In genomic region chr4:42643685-42644084, GRCh38 we compare ENCODE assay signal across 9 cellular contexts. TPM values are rescaled to one million over a fixed set of nuclear protein-coding genes. Genes with fewer than 3 reads are reported as not detected.
DNase-seq lines count a peak whose midpoint lies in the region; ATAC-seq and TF ChIP-seq lines count a peak whose summit lies in the region.
"Had no signal": no experiment of that assay in that cellular context is flagged by ENCODE, and none has a peak within 500 bp of the region (broad histone marks: within the 10 kb centered on the region; RNA-seq: fewer than 3 reads in every experiment).

No MANE protein-coding gene starts in this region.

- peaks cover 99% of the 10 kb centered on the region for H3K79me2 ChIP-seq in Karpas-422 (ENCODE audit: low read length)

- peak; percentile 72 for ATAC-seq in GM18907 (IDR thresholded peaks at IDR 0.05; ENCODE audit: unreplicated experiment)
- ATAC-seq in HG02642 (IDR thresholded peaks at IDR 0.05; ENCODE audit: poor library complexity, unreplicated experiment) = peak; percentile 63
- peak; percentile 57 to 73 for ATAC-seq in natural killer cell treated with Interleukin-12 subunit alpha and Interleukin-12 subunit beta and Interleukin-15 and Interleukin-18, amount 100 ng/mL, for 72 hours
- no peak for ATAC-seq in left lung

- H3K27ac Mint-ChIP-seq in natural killer cell treated with Interleukin-12 subunit alpha and Interleukin-12 subunit beta and Interleukin-15 and Interleukin-18, amount 100 ng/mL, for 72 hours = peak overlapping the region; percentile 54 to 73
- peak overlapping the region in 1 of 7 donors; percentile 40 for H3K27ac Mint-ChIP-seq in CD14-positive monocyte

- no peaks in the 10 kb centered on the region for H3K27me3 Mint-ChIP-seq in natural killer cell treated with Interleukin-12 subunit alpha and Interleukin-12 subunit beta and Interleukin-15 and Interleukin-18, amount 100 ng/mL, for 72 hours
- peaks cover 0 to 2% (median 0%) of the 10 kb centered on the region in 3 donors for H3K27me3 Mint-ChIP-seq in CD14-positive monocyte (ENCODE audit: low read depth in 3 of 3)

- no peaks in the 10 kb centered on the region for H3K9me3 Mint-ChIP-seq in natural killer cell treated with Interleukin-12 subunit alpha and Interleukin-12 subunit beta and Interleukin-15 and Interleukin-18, amount 100 ng/mL, for 72 hours
- no peaks in the 10 kb centered on the region for H3K9me3 Mint-ChIP-seq in CD14-positive monocyte

- peak overlapping the region; percentile 33; the same call in 1 of the 2 replicates for H3K9ac ChIP-seq in Karpas-422 (ENCODE audit: low read length)

- peak overlapping the region; percentile 59 for H3K4me2 ChIP-seq in Karpas-422 (ENCODE audit: low read depth, low read length, poor library complexity, severe bottlenecking)

- no peaks in the 10 kb centered on the region for H3K36me3 ChIP-seq in Karpas-422 (ENCODE audit: insufficient read depth, low read length)
- H3K36me3 ChIP-seq in left lung = no peaks in the 10 kb centered on the region

- H3K27ac ChIP-seq in Karpas-422 (ENCODE audit: low read length) (peak overlapping the region; percentile 65), left lung (no peak overlapping the region)

- TF ChIP-seq CTCF in left lung (IDR thresholded peaks at IDR 0.05) = no peak
- TF ChIP-seq CTCF in CD14-positive monocyte (IDR thresholded peaks at IDR 0.05) = no peak

- H3K4me1 Mint-ChIP-seq in natural killer cell treated with Interleukin-12 subunit alpha and Interleukin-12 subunit beta and Interleukin-15 and Interleukin-18, amount 100 ng/mL, for 72 hours (ENCODE audit: low read depth in 2 of 2) = peaks cover 58 to 83% of the 10 kb centered on the region in 2 donors
- H3K4me1 Mint-ChIP-seq in CD14-positive monocyte = peaks cover 19% of the 10 kb centered on the region

- 0 out of 2 replicates have a peak, but pooled peaks cover 4% of the 10 kb centered on the region for H4K20me1 ChIP-seq in Karpas-422 (ENCODE audit: insufficient read depth, low read depth, low read length)

- H3K27me3 ChIP-seq in Karpas-422 (ENCODE audit: low read length) = no peaks in the 10 kb centered on the region
- H3K27me3 ChIP-seq in left lung = no peaks in the 10 kb centered on the region

- H3K36me3 Mint-ChIP-seq in natural killer cell treated with Interleukin-12 subunit alpha and Interleukin-12 subunit beta and Interleukin-15 and Interleukin-18, amount 100 ng/mL, for 72 hours = no peaks in the 10 kb centered on the region
- H3K36me3 Mint-ChIP-seq in CD14-positive monocyte = no peaks in the 10 kb centered on the region

- peak overlapping the region; percentile 77 for H3K4me3 Mint-ChIP-seq in natural killer cell treated with Interleukin-12 subunit alpha and Interleukin-12 subunit beta and Interleukin-15 and Interleukin-18, amount 100 ng/mL, for 72 hours
- no peak overlapping the region for H3K4me3 Mint-ChIP-seq in CD14-positive monocyte

- H3K4me1 ChIP-seq in Karpas-422 (ENCODE audit: low read length) = peaks cover 98% of the 10 kb centered on the region
- H3K4me1 ChIP-seq in left lung = peaks cover 0 to 15% of the 10 kb centered on the region in 2 donors

- intact Hi-C loops in left lung (cut with DNase I) (no loop called here), CD14-positive monocyte (cut with micrococcal nuclease) (no loop called here)

- H3K4me3 ChIP-seq in Karpas-422 (ENCODE audit: low read length) = peak overlapping the region; percentile 19; the same call in 1 of the 2 replicates
- no peak overlapping the region for H3K4me3 ChIP-seq in left lung

- no peaks in the 10 kb centered on the region for H3K9me3 ChIP-seq in Karpas-422 (ENCODE audit: low read length)
- no peaks in the 10 kb centered on the region for H3K9me3 ChIP-seq in left lung

- DNase-seq in Karpas-422 (peak; percentile 73), left lung (no peak), HuH-7 (ENCODE audit: low spot score) (no peak), CD14-positive monocyte (ENCODE audit: low spot score) (no peak)
- DNase-seq in natural killer cell treated with Interleukin-12 subunit alpha and Interleukin-12 subunit beta and Interleukin-15 and Interleukin-18, amount 100 ng/mL, for 72 hours (ENCODE audit: low spot score) = no peak
- no peak for DNase-seq in activated CD4-positive, alpha-beta T cell treated with anti-CD3 and anti-CD28 coated beads for 4 hours
- DNase-seq: NCI-H2107 had no signal

- no peaks in the 10 kb centered on the region for H3K9me2 ChIP-seq in Karpas-422 (replicated peaks; ENCODE audit: insufficient read depth, low read length)

- H2AFZ ChIP-seq in Karpas-422 (ENCODE audit: low read length) = no peak overlapping the region

RNA-seq across cellular contexts. Expression of gene ATP8A1, which starts 13.2 kb away (rescaled TPM):
- 41.7 and 67.2 TPM in 2 replicates for total RNA-seq in Karpas-422 (2014; rRNA removed; shearing (Covaris generic); ENCODE audit: low replicate concordance)
- total RNA-seq in natural killer cell treated with Interleukin-12 subunit alpha and Interleukin-12 subunit beta and Interleukin-15 and Interleukin-18, amount 100 ng/mL, for 72 hours = 10 to 100 TPM; 20.5 to 52.9 TPM
- 10 to 100 TPM; 37.2 to 60.9 TPM for total RNA-seq in left lung
- 1 to 10 TPM; 2.2 to 3.2 TPM for polyA plus RNA-seq in CD14-positive monocyte
